1 cellular context compared by ENCODE assay signal in the genomic region with DNA sequence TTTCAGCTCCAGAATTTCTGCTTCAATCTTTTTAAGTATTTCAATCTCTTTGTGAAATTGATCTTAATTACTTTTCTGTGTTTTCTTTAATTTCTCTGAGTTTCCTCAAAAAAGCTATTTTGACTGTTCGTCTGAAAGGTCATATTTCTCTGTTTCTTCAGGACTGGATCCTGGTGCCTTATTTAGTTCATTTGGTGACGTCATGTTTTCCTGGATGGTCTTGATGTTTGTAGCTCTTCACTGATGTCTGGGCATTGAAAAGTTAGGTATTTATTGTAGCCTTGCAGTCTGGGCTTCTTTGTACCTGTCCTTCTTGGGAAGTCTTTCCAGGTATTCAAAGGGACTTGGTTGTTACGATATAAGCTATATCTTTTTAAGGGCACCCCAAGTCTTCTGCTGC.
TF ChIP-seq lines count a peak whose summit lies in the region.

No MANE protein-coding gene starts in this region.

TF ChIP-seq in K562, 482 proteins besides CTCF, POLR2A, EP300 and RAD21 (continued from another document):
- TF ChIP-seq PHF8 (IDR thresholded peaks at IDR 0.05; ENCODE audit: borderline replicate concordance, low read length) (no peak), HMG20A (CRISPR knock-in tag; conservative IDR thresholded peaks at IDR 0.05) (no peak), ATF7 (IDR thresholded peaks at IDR 0.05) (peak; percentile 22; the same call in 1 of the 2 replicates), TARDBP (IDR thresholded peaks at IDR 0.05) (no peak), EWSR1 (IDR thresholded peaks at IDR 0.05; ENCODE audit: borderline replicate concordance, low read depth, partially characterized antibody) (no peak), U2AF2 (optimal IDR thresholded peaks at IDR 0.05; ENCODE audit: low read depth, low read length) (no peak)
